ENCODE assay signal across 21 cellular contexts in the genomic region with DNA sequence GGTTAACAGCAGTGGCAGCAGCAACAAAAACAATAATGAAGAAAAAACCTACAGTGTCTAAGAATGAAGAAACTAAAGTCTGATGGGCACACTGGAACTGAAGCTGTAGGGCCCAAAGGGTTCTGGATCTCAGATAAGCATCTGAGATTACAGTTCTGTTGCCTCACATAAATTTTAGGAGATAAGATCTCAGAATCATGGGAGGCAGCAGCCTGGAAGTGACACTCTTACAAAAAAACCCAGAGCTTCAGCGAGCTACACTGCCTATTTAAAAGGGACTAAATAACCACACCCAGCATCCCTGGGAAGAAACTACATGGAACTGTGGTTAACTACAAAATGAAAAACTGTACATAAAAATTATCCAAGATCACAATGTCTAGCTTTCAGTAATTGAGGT.
DNase-seq lines count a peak whose midpoint lies in the region; ATAC-seq and TF ChIP-seq lines count a peak whose summit lies in the region.
"Had no signal": no experiment of that assay in that cellular context is flagged by ENCODE, and none has a peak within 500 bp of the region (broad histone marks: within the 10 kb centered on the region; RNA-seq: fewer than 3 reads in every experiment).

No MANE protein-coding gene starts in this region.

- TF ChIP-seq CTCF in chondrocyte (IDR thresholded peaks at IDR 0.05) (no peak), nephron (IDR thresholded peaks at IDR 0.05; ENCODE audit: unreplicated experiment in 3 of 3) (no peak)

- H3K4me1 Mint-ChIP-seq in chondrocyte (ENCODE audit: low read depth) (peaks cover 40% of the 10 kb centered on the region), nephron (peaks cover 39% of the 10 kb centered on the region)
- H3K4me1 Mint-ChIP-seq: CD8-positive, alpha-beta memory T cell had no signal

- peak; percentile 35 for DNase-seq in EH (ENCODE audit: low read depth)
- DNase-seq in M059J (ENCODE audit: low read depth), result peak; percentile 26
- no peak for DNase-seq in chondrocyte (ENCODE audit: low spot score)
- DNase-seq in NCI-H1417 (lab: John Stamatoyannopoulos, UW), result no peak
- DNase-seq: ACHN; C1 segment of cervical spinal cord; CD8-positive, alpha-beta memory T cell; DMS53; GOT3; KG1; NCI-H1092; NCI-H146; NCI-H2081; NCI-H446 treated with DMSO at 0.1 percent for 48 hours; NCI-H748 treated with DMSO at 0.1 percent for 48 hours; RPMI8226 had no signal

- no peak overlapping the region for H3K4me3 Mint-ChIP-seq in chondrocyte (ENCODE audit: unreplicated experiment)
- no peak overlapping the region for H3K4me3 Mint-ChIP-seq in nephron
- H3K4me3 Mint-ChIP-seq: CD8-positive, alpha-beta memory T cell had no signal

- H3K27ac Mint-ChIP-seq in chondrocyte (ENCODE audit: unreplicated experiment) (peak overlapping the region; percentile 68), nephron (peak overlapping the region in 2 of 3 experiments; percentile 20 to 21)

- no peaks in the 10 kb centered on the region for H3K27me3 Mint-ChIP-seq in chondrocyte (ENCODE audit: low read depth)
- H3K27me3 Mint-ChIP-seq in nephron (ENCODE audit: low read depth), result no peaks in the 10 kb centered on the region

- no peak for ATAC-seq in GM18873 (IDR thresholded peaks at IDR 0.05; ENCODE audit: low FRiP score, unreplicated experiment)
- no peak for ATAC-seq in HG02938 (IDR thresholded peaks at IDR 0.05; ENCODE audit: unreplicated experiment)
- ATAC-seq: HCT116, HepG2 had no signal

- H3K36me3 Mint-ChIP-seq in chondrocyte (ENCODE audit: low read depth) (peaks cover 3% of the 10 kb centered on the region), nephron (ENCODE audit: low read depth) (peaks cover 6% of the 10 kb centered on the region)

- H3K9me3 Mint-ChIP-seq in chondrocyte (ENCODE audit: low read depth), result no peaks in the 10 kb centered on the region
- H3K9me3 Mint-ChIP-seq in nephron, result no peaks in the 10 kb centered on the region
- H3K9me3 Mint-ChIP-seq: CD8-positive, alpha-beta memory T cell had no signal

Comparison
In these comparisons a context has a peak if more than half of its experiments do, and no peak if none do; other contexts are left out.
1. DNase-seq: peak in EH (single experiment) and M059J (single experiment); none in chondrocyte (single experiment) and NCI-H1417 (0 of 3).